In genomic region chr3:33577588-33577987, GRCh38 we compare ENCODE assay signal across 20 cellular contexts.
"Had no signal": no experiment of that assay in that cellular context is flagged by ENCODE, and none has a peak within 500 bp of the region (broad histone marks: within the 10 kb centered on the region; RNA-seq: fewer than 3 reads in every experiment).

No MANE protein-coding gene starts in this region.

- H3K27ac ChIP-seq: brain microvascular endothelial cell, right atrium auricular region, skin epidermis, tibial nerve, vagina had no signal

- H3K27me3 Mint-ChIP-seq: activated T-helper 17 cell treated with anti-CD3 and anti-CD28 coated beads, Interleukin-2, amount 50 U/mL, for 72 hours; progenitor cell of endocrine pancreas had no signal

- H3K4me1 ChIP-seq: right atrium auricular region, tibial nerve, vagina had no signal

- H3K4me1 Mint-ChIP-seq: activated T-helper 17 cell treated with anti-CD3 and anti-CD28 coated beads, Interleukin-2, amount 50 U/mL, for 72 hours; nephron had no signal

- H3K27me3 ChIP-seq: brain microvascular endothelial cell, right atrium auricular region, tibial nerve, vagina had no signal

- H3K9me3 ChIP-seq: right atrium auricular region, tibial nerve, vagina had no signal

- ATAC-seq: activated CD4-positive, CD25-positive, alpha-beta regulatory T cell treated with anti-CD3 and anti-CD28 coated beads, Interleukin-2, amount 50 U/mL, for 24 hours; activated T-helper 17 cell treated with anti-CD3 and anti-CD28 coated beads, Interleukin-2, amount 50 U/mL, for 72 hours; left ventricle myocardium superior had no signal

- DNase-seq: activated naive CD4-positive, alpha-beta T cell treated with Interleukin-2 at 50 U/mL for 16 hours; anterior cingulate cortex; brain microvascular endothelial cell; cortex of kidney; effector CD8-positive, alpha-beta T cell; foreskin melanocyte; head of caudate nucleus; left ventricle myocardium superior; stimulated activated CD4-positive, alpha-beta T cell treated with anti-CD3 and anti-CD28 coated beads, Interleukin-15, amount 100 ng/mL, for 24 hours; stimulated activated CD4-positive, alpha-beta T cell treated with anti-CD3 and anti-CD28 coated beads, Interleukin-4, amount 100 ng/mL, for 1 hour; stimulated activated naive CD4-positive, alpha-beta T cell; T-helper 9 cell had no signal

- H3K4me3 Mint-ChIP-seq: activated T-helper 17 cell treated with anti-CD3 and anti-CD28 coated beads, Interleukin-2, amount 50 U/mL, for 72 hours; nephron had no signal

- H3K9me3 Mint-ChIP-seq: activated T-helper 17 cell treated with anti-CD3 and anti-CD28 coated beads, Interleukin-2, amount 50 U/mL, for 72 hours; nephron had no signal

- H3K36me3 ChIP-seq: brain microvascular endothelial cell had no signal

- H3K4me3 ChIP-seq: right atrium auricular region, skin epidermis, tibial nerve, vagina had no signal

- H3K27ac Mint-ChIP-seq: activated T-helper 17 cell treated with anti-CD3 and anti-CD28 coated beads, Interleukin-2, amount 50 U/mL, for 72 hours; nephron; progenitor cell of endocrine pancreas had no signal
